ENCODE assay signal across 8 cellular contexts in the genomic region with DNA sequence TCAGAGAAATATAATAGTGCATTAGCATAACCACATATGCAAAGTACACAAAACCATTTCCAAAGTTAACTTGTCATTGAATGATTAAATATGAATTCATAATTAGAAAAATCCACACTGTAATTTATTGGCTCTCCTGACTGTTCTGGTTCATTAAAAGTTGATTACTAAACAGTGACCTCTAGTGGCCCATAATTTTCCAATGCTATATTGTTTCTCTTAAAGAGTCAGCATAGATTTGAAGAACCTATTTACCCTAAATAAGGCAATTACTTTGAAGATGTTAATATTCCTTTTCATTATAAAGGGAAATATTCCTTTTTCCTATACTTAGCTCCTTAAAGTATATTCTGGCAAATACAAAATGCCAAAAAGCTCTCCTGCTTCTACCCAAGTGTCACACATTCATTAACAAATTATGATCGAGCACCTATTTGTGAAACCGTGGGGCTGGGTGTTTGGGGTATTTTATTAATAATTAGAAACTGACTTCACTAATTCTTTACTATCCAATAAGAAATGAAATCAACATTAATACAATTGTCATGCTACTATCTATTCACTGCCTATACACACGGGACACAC.
DNase-seq lines count a peak whose midpoint lies in the region; ATAC-seq and TF ChIP-seq lines count a peak whose summit lies in the region.

No MANE protein-coding gene starts in this region.

- H3K27ac ChIP-seq in left ventricle myocardium inferior (replicated peaks) (no peak overlapping the region), suprapubic skin (no peak overlapping the region)

- H3K4me1 ChIP-seq in left ventricle myocardium inferior (no peaks in the 10 kb centered on the region), suprapubic skin (peaks cover 3% of the 10 kb centered on the region)

- WGBS in suprapubic skin = 90% methylated on average over 3 of the region's 3 CpGs

- POLR2A ChIA-PET in activated CD8-positive, alpha-beta T cell treated with anti-CD3 and anti-CD28 coated beads for 36 hours (lab: Charles Lee) = no interaction called here

- no peak for ATAC-seq in activated CD8-positive, alpha-beta T cell treated with anti-CD3 and anti-CD28 coated beads for 36 hours
- ATAC-seq in HG02970 (IDR thresholded peaks at IDR 0.05; ENCODE audit: low FRiP score, unreplicated experiment) = no peak
- no peak for ATAC-seq in HG02759 (IDR thresholded peaks at IDR 0.05; ENCODE audit: unreplicated experiment)

- no peak for TF ChIP-seq POLR2A in suprapubic skin (IDR thresholded peaks at IDR 0.05)

- H3K4me3 ChIP-seq in left ventricle myocardium inferior (no peak overlapping the region), suprapubic skin (no peak overlapping the region)

- H3K27me3 ChIP-seq in left ventricle myocardium inferior (ENCODE audit: low read depth) (no peaks in the 10 kb centered on the region), suprapubic skin (no peaks in the 10 kb centered on the region)

- H3K36me3 Mint-ChIP-seq in activated CD8-positive, alpha-beta T cell treated with anti-CD3 and anti-CD28 coated beads for 36 hours (ENCODE audit: low read depth) = peaks cover 2% of the 10 kb centered on the region

- no peak overlapping the region for H3K4me3 Mint-ChIP-seq in activated CD8-positive, alpha-beta T cell treated with anti-CD3 and anti-CD28 coated beads for 36 hours

- CTCF ChIA-PET in activated CD8-positive, alpha-beta T cell treated with anti-CD3 and anti-CD28 coated beads for 36 hours (lab: Charles Lee) = interaction anchor here (0.9 to 5.7 kb wide), 8 partner anchors 10 to 381 kb away, joined by 3 to 42 read pairs (median 3); no protein-coding TSS in a partner anchor

- TF ChIP-seq CTCF in activated CD8-positive, alpha-beta T cell treated with anti-CD3 and anti-CD28 coated beads for 36 hours (IDR thresholded peaks at IDR 0.05) = peak; percentile 61
- TF ChIP-seq CTCF in left ventricle myocardium inferior (IDR thresholded peaks at IDR 0.05; ENCODE audit: borderline replicate concordance) (peak; percentile 73), suprapubic skin (IDR thresholded peaks at IDR 0.05) (peak; percentile 24 to 40)

- no peaks in the 10 kb centered on the region for H3K4me1 Mint-ChIP-seq in activated CD8-positive, alpha-beta T cell treated with anti-CD3 and anti-CD28 coated beads for 36 hours (ENCODE audit: low read depth)

- peaks cover 5% of the 10 kb centered on the region for H3K36me3 ChIP-seq in left ventricle myocardium inferior
- H3K36me3 ChIP-seq in suprapubic skin = no peaks in the 10 kb centered on the region

- no peak overlapping the region for H3K27ac Mint-ChIP-seq in activated CD8-positive, alpha-beta T cell treated with anti-CD3 and anti-CD28 coated beads for 36 hours

- peak; percentile 57 for DNase-seq in DMS79 treated with DMSO at 0.1 percent for 48 hours (lab: John Stamatoyannopoulos, UW)
- DNase-seq in DMS79 (lab: John Stamatoyannopoulos, UW) = no peak
- DNase-seq in NCI-H2029 treated with DMSO at 0.1 percent for 48 hours (lab: John Stamatoyannopoulos, UW) = peak; percentile 26
- DNase-seq in activated CD8-positive, alpha-beta T cell treated with anti-CD3 and anti-CD28 coated beads for 36 hours = no peak
- no peak for DNase-seq in left ventricle myocardium inferior
- DNase-seq in suprapubic skin (ENCODE audit: low spot score in 2 of 2) = no peak

- H3K27me3 Mint-ChIP-seq in activated CD8-positive, alpha-beta T cell treated with anti-CD3 and anti-CD28 coated beads for 36 hours = no peaks in the 10 kb centered on the region

- no peaks in the 10 kb centered on the region for H3K9me3 Mint-ChIP-seq in activated CD8-positive, alpha-beta T cell treated with anti-CD3 and anti-CD28 coated beads for 36 hours

- intact Hi-C loops in activated CD8-positive, alpha-beta T cell treated with anti-CD3 and anti-CD28 coated beads for 36 hours (cut with micrococcal nuclease) = loop anchor here (5.0 kb wide), 1 partner anchor 379 kb away; no protein-coding TSS in a partner anchor
- intact Hi-C loops in left ventricle myocardium inferior (cut with micrococcal nuclease) = loop anchor here (10.0 kb wide), 1 partner anchor 342 kb away; no protein-coding TSS in a partner anchor

- no peaks in the 10 kb centered on the region for H3K9me3 ChIP-seq in left ventricle myocardium inferior (replicated peaks)
- no peaks in the 10 kb centered on the region for H3K9me3 ChIP-seq in suprapubic skin

- no peak for TF ChIP-seq EP300 in suprapubic skin (IDR thresholded peaks at IDR 0.05)

Comparison
In these comparisons a context has a peak if more than half of its experiments do, and no peak if none do; other contexts are left out.
1. DNase-seq: peak in DMS79 treated with DMSO at 0.1 percent for 48 hours (single experiment) and NCI-H2029 treated with DMSO at 0.1 percent for 48 hours (single experiment); none in DMS79 (single experiment), activated CD8-positive, alpha-beta T cell treated with anti-CD3 and anti-CD28 coated beads for 36 hours (single experiment), left ventricle myocardium inferior (single experiment) and suprapubic skin (0 of 2).
2. Peak in every context shown above with its lines, with median percentiles within 50 percentile points of each other: CTCF ChIP-seq.